19 cellular contexts compared by ENCODE assay signal in the genomic region with DNA sequence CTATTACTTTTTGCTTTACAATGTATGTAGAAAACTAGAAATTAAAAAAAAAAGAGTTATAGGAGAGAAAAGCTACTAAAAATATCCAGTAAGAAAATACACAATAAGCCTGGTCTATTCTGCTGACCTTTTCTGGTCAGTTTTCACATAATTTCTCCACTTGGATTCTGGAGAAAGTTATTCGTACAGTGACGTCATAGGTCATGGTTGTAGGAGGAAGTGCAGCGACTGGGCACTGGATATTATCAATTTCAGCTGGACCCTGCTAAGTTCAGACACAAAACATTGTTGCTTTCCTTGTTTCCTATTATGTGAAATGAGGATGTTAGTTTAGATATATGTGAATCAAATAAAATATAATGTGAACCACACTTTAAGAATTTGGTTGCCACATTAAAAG.
A peak's percentile ranks its signal among the peaks of the same experiment; 100 is the strongest.
DNase-seq lines count a peak whose midpoint lies in the region; TF ChIP-seq lines count a peak whose summit lies in the region.
"Had no signal": no experiment of that assay in that cellular context is flagged by ENCODE, and none has a peak within 500 bp of the region (broad histone marks: within the 10 kb centered on the region; RNA-seq: fewer than 3 reads in every experiment).

No MANE protein-coding gene starts in this region.

- in situ Hi-C loops in SK-MEL-5 (cut with HindIII; ENCODE audit: low pct_unique_long_range_greater_than_20kb, low sequenced_read_pairs), result no loop called here

- peaks cover 13 to 37% (median 28%) of the 10 kb centered on the region in 10 experiments for H3K4me1 ChIP-seq in BLaER1 treated with 17β-estradiol and CSF1 and Interleukin-3, amounts not matched to agents 10 nM and 100 nM
- H3K4me1 ChIP-seq in spleen, result no peaks in the 10 kb centered on the region
- H3K4me1 ChIP-seq: BE2C, Caco-2 had no signal

- H3K9me3 ChIP-seq in BLaER1 treated with 17β-estradiol and CSF1 and Interleukin-3, amounts not matched to agents 10 nM and 100 nM (replicated peaks in 1 of 11), result peaks cover 0 to 6% (median 0%) of the 10 kb centered on the region in 11 experiments; a peak in 2 of 22 replicates
- no peaks in the 10 kb centered on the region for H3K9me3 ChIP-seq in spleen
- H3K9me3 ChIP-seq: BE2C, Caco-2 had no signal

- WGBS in spleen, 5 donors, result 34 to 45% (median 40%) methylated on average over 3 of the region's 3 CpGs

- no peaks in the 10 kb centered on the region for H3K27me3 ChIP-seq in BLaER1 treated with 17β-estradiol and CSF1 and Interleukin-3, amounts not matched to agents 10 nM and 100 nM
- no peaks in the 10 kb centered on the region for H3K27me3 ChIP-seq in spleen (replicated peaks in 1 of 7)
- H3K27me3 ChIP-seq: BE2C had no signal

- H3K4me2 ChIP-seq in BLaER1 treated with 17β-estradiol and CSF1 and Interleukin-3, amounts not matched to agents 10 nM and 100 nM, result peak overlapping the region in 6 of 11 experiments; percentile 40 to 79 (median 50); a peak in 6 of 22 replicates
- H3K4me2 ChIP-seq: GM23338 had no signal

- no peak for TF ChIP-seq CTCF in spleen (IDR thresholded peaks at IDR 0.05 in 8 of 11, conservative IDR thresholded peaks at IDR 0.05 in 3 of 11)

- intact Hi-C loops in spleen (cut with DNase I; ENCODE audit: low total_unique reads), result no loop called here

- no peak overlapping the region for H3K9ac ChIP-seq in BLaER1 treated with 17β-estradiol and CSF1 and Interleukin-3, amounts not matched to agents 10 nM and 100 nM

- H3K36me3 ChIP-seq in BLaER1 treated with 17β-estradiol and CSF1 and Interleukin-3, amounts not matched to agents 10 nM and 100 nM, result no peaks in the 10 kb centered on the region
- H3K36me3 ChIP-seq in spleen, result no peaks in the 10 kb centered on the region
- H3K36me3 ChIP-seq: BE2C had no signal

- peak; percentile 33 for DNase-seq in SK-MEL-5 (ENCODE audit: low read depth, low spot score)
- no peak for DNase-seq in spleen
- no peak for DNase-seq in D341Med (ENCODE audit: low spot score)
- DNase-seq in AG08395 (ENCODE audit: low spot score), result no peak
- no peak for DNase-seq in HCEC 1CT
- DNase-seq: AML-193; BE2C; Caco-2; CD4-positive, CD25-positive, alpha-beta regulatory T cell; CD8-positive, alpha-beta T cell; DMS 273 treated with DMSO at 0.1 percent for 48 hours; DMS79; EL; GDM1; H9 had no signal

- H3K27ac ChIP-seq in BLaER1 treated with 17β-estradiol and CSF1 and Interleukin-3, amounts not matched to agents 10 nM and 100 nM, result no peak overlapping the region
- H3K27ac ChIP-seq in spleen, result peak overlapping the region in 7 of 8 donors; percentile 18 to 78 (median 60)
- H3K27ac ChIP-seq: C4-2B had no signal

- no peaks in the 10 kb centered on the region for H4K20me1 ChIP-seq in BLaER1 treated with 17β-estradiol and CSF1 and Interleukin-3, amounts not matched to agents 10 nM and 100 nM

- no peak overlapping the region for H3K4me3 ChIP-seq in BLaER1 treated with 17β-estradiol and CSF1 and Interleukin-3, amounts not matched to agents 10 nM and 100 nM
- no peak overlapping the region for H3K4me3 ChIP-seq in spleen
- H3K4me3 ChIP-seq: GM12878, GM23338 had no signal

- no peak for TF ChIP-seq POLR2A in spleen (IDR thresholded peaks at IDR 0.05)

Comparison
In these comparisons a context has a peak if more than half of its experiments do, and no peak if none do; other contexts are left out.
1. H3K27ac ChIP-seq: peak in spleen (7 of 8); none in BLaER1 treated with 17β-estradiol and CSF1 and Interleukin-3, amounts not matched to agents 10 nM and 100 nM (0 of 11).